ENCODE assay signal across 17 cellular contexts in genomic region chr9:13143281-13143680, GRCh38.
A peak's percentile ranks its signal among the peaks of the same experiment; 100 is the strongest.
DNase-seq lines count a peak whose midpoint lies in the region; ATAC-seq lines count a peak whose summit lies in the region.
"Had no signal": no experiment of that assay in that cellular context is flagged by ENCODE, and none has a peak within 500 bp of the region (broad histone marks: within the 10 kb centered on the region; RNA-seq: fewer than 3 reads in every experiment).

No MANE protein-coding gene starts in this region.

- H3K27me3 Mint-ChIP-seq in activated CD8-positive, alpha-beta memory T cell treated with anti-CD3 and anti-CD28 coated beads, Interleukin-2, amount 10 ng/mL, durations not matched to agents 7 days and 5 days: no peaks in the 10 kb centered on the region
- H3K27me3 Mint-ChIP-seq: activated naive CD8-positive, alpha-beta T cell had no signal

- no peaks in the 10 kb centered on the region for H3K27me3 ChIP-seq in layer of hippocampus (ENCODE audit: control insufficient read depth, insufficient read depth, low read length)
- no peaks in the 10 kb centered on the region for H3K27me3 ChIP-seq in subcutaneous abdominal adipose tissue (ENCODE audit: control insufficient read depth in 5 of 5, insufficient read depth in 4 of 5, low read length in 5 of 5)
- H3K27me3 ChIP-seq: Peyer's patch had no signal

- H3K4me1 Mint-ChIP-seq in activated CD8-positive, alpha-beta memory T cell treated with anti-CD3 and anti-CD28 coated beads, Interleukin-2, amount 10 ng/mL, durations not matched to agents 7 days and 5 days: no peaks in the 10 kb centered on the region

- H3K4me1 ChIP-seq in subcutaneous abdominal adipose tissue (ENCODE audit: control insufficient read depth in 5 of 5, insufficient read depth in 5 of 5, low read length in 5 of 5): peaks cover 2 to 43% (median 28%) of the 10 kb centered on the region in 5 donors
- H3K4me1 ChIP-seq: Peyer's patch had no signal

- CTCF ChIA-PET in activated CD8-positive, alpha-beta memory T cell treated with anti-CD3 and anti-CD28 coated beads, Interleukin-2, amount 10 ng/mL, durations not matched to agents 7 days and 5 days (lab: Charles Lee): no interaction called here

- H3K27ac ChIP-seq in angular gyrus (ENCODE audit: low read depth, low read length) (peak overlapping the region; percentile 90), layer of hippocampus (ENCODE audit: low read depth, low read length) (peak overlapping the region; percentile 84), subcutaneous abdominal adipose tissue (ENCODE audit: low read depth, low read length) (peak overlapping the region; percentile 77)
- H3K27ac ChIP-seq: Peyer's patch had no signal

- ATAC-seq in HG03159 (IDR thresholded peaks at IDR 0.05; ENCODE audit: unreplicated experiment) (no peak), HG03045 (IDR thresholded peaks at IDR 0.05; ENCODE audit: unreplicated experiment) (no peak)
- ATAC-seq in activated CD8-positive, alpha-beta memory T cell treated with anti-CD3 and anti-CD28 coated beads, Interleukin-2, amount 10 ng/mL, durations not matched to agents 7 days and 5 days: no peak
- ATAC-seq: mucosa of descending colon, sciatic nerve, SK-N-SH treated with all-trans-retinoic acid at 6 μM for 48 hours had no signal

- H3K4me3 Mint-ChIP-seq in activated CD8-positive, alpha-beta memory T cell treated with anti-CD3 and anti-CD28 coated beads, Interleukin-2, amount 10 ng/mL, durations not matched to agents 7 days and 5 days: no peak overlapping the region
- H3K4me3 Mint-ChIP-seq: activated naive CD8-positive, alpha-beta T cell had no signal

- H3K4me3 ChIP-seq in subcutaneous abdominal adipose tissue (ENCODE audit: low read depth in 1 of 5, low read length in 5 of 5): no peak overlapping the region
- H3K4me3 ChIP-seq: mucosa of descending colon, Peyer's patch had no signal

- no peak overlapping the region for H3K9ac ChIP-seq in subcutaneous abdominal adipose tissue (ENCODE audit: low read length in 5 of 5)

- no peak overlapping the region for H3K27ac Mint-ChIP-seq in activated CD8-positive, alpha-beta memory T cell treated with anti-CD3 and anti-CD28 coated beads, Interleukin-2, amount 10 ng/mL, durations not matched to agents 7 days and 5 days
- H3K27ac Mint-ChIP-seq: activated naive CD8-positive, alpha-beta T cell had no signal

- H3K9me3 ChIP-seq in subcutaneous abdominal adipose tissue (ENCODE audit: control insufficient read depth in 5 of 5, low read length in 5 of 5): no peaks in the 10 kb centered on the region
- H3K9me3 ChIP-seq: mucosa of descending colon, Peyer's patch had no signal

- peaks cover 2 to 10% (median 7%) of the 10 kb centered on the region in 5 donors for H3K36me3 ChIP-seq in subcutaneous abdominal adipose tissue (ENCODE audit: control insufficient read depth in 5 of 5, insufficient read depth in 5 of 5, low read length in 5 of 5)
- H3K36me3 ChIP-seq: Peyer's patch had no signal

- DNase-seq in NCI-H1105 (lab: John Stamatoyannopoulos, UW): peak; percentile 30
- no peak for DNase-seq in activated CD8-positive, alpha-beta memory T cell treated with anti-CD3 and anti-CD28 coated beads, Interleukin-2, amount 10 ng/mL, durations not matched to agents 7 days and 5 days
- DNase-seq: activated CD4-positive, alpha-beta T cell treated with anti-CD3 and anti-CD28 coated beads, Interleukin-2, amount 50 U/mL, for 1 hour; EL; mucosa of descending colon; NCI-H2029 treated with DMSO at 0.1 percent for 48 hours; NCI-H82; Peyer's patch; stimulated activated CD4-positive, alpha-beta T cell treated with anti-CD3 and anti-CD28 coated beads, Interleukin-1b, Interleukin-23, amount 100 ng/mL, for 48 hours had no signal

- H3K36me3 Mint-ChIP-seq in activated CD8-positive, alpha-beta memory T cell treated with anti-CD3 and anti-CD28 coated beads, Interleukin-2, amount 10 ng/mL, durations not matched to agents 7 days and 5 days: no peaks in the 10 kb centered on the region
- H3K36me3 Mint-ChIP-seq: activated naive CD8-positive, alpha-beta T cell had no signal

- H3K9me3 Mint-ChIP-seq in activated CD8-positive, alpha-beta memory T cell treated with anti-CD3 and anti-CD28 coated beads, Interleukin-2, amount 10 ng/mL, durations not matched to agents 7 days and 5 days (ENCODE audit: low read depth): peaks cover 4% of the 10 kb centered on the region
